37 cellular contexts compared by ENCODE assay signal in the genomic region with DNA sequence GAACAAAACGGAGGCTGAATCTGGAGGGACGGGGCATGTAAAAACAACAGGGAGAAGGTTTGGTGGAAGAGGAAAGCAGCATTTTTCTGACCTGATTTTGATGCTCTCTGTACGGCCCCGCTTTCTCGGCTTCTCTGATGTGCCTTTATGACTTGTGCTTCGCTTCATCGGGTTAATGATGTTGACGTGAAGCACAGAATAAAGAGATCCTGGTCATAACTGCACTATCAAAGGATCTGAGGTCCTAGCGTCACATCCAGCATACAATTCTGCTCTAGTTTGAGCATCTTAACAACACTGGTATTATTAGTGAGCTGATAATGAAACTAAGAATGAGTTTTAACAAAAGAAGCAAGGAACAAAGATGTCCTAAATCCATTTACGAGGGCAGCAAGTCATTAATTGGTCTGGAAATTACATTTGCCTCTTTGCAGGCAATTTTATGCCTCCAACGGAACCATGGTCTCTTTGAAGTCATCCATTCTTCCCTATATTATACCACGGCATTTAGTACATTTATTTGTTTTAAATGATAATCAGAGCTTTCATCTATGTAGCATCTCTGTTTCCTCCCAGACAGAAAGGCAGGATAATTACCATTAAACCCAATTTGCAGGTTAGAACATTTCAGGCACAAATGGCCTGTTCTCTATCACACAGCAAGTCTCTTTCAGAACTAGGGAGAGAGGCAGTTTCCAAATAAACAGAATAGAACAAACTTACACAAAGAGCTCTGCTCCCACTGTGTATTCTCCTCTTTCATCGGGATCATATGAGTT.
"Had no signal": no experiment of that assay in that cellular context is flagged by ENCODE, and none has a peak within 500 bp of the region (broad histone marks: within the 10 kb centered on the region; RNA-seq: fewer than 3 reads in every experiment).

No MANE protein-coding gene starts in this region.

- H3K27me3 ChIP-seq: adrenal gland, ascending aorta, breast epithelium, cardiac muscle cell, colonic mucosa had no signal

- H3K27ac Mint-ChIP-seq: activated CD4-positive, alpha-beta memory T cell treated with anti-CD3 and anti-CD28 coated beads for 36 hours; activated CD4-positive, alpha-beta T cell treated with anti-CD3 and anti-CD28 coated beads for 36 hours; activated CD4-positive, alpha-beta T cell treated with anti-CD3 and anti-CD28 coated beads, Interleukin-2, amount 10 ng/mL, durations not matched to agents 24 days and 14 days; activated CD8-positive, alpha-beta memory T cell treated with anti-CD3 and anti-CD28 coated beads, Interleukin-2, amount 10 ng/mL, durations not matched to agents 7 days and 5 days; activated CD8-positive, alpha-beta T cell treated with anti-CD3 and anti-CD28 coated beads, Interleukin-2, amount 10 ng/mL, durations not matched to agents 7 days and 5 days; activated naive CD4-positive, alpha-beta T cell treated with anti-CD3 and anti-CD28 coated beads for 36 hours; activated naive CD4-positive, alpha-beta T cell treated with anti-CD3 and anti-CD28 coated beads, Interleukin-2, amount 50 U/mL, for 24 hours; activated naive CD8-positive, alpha-beta T cell treated with anti-CD3 and anti-CD28 coated beads for 36 hours; activated naive CD8-positive, alpha-beta T cell treated with anti-CD3 and anti-CD28 coated beads, Interleukin-2, amount 50 U/mL, for 24 hours; activated T-helper 1 cell treated with anti-CD3 and anti-CD28 coated beads, Interleukin-12 subunit alpha, Interleukin-12 subunit beta, Interleukin-2, Interleukin-4 antibody, amounts not matched to agents 30 ng/mL and 10 ng/mL and 1 ng/mL, durations not matched to agents 14 hours and 24 hours and 36 hours; activated T-helper 2 cell treated with anti-CD3 and anti-CD28 coated beads, Interferon-gamma antibody, Interleukin-2, Interleukin-4, amounts not matched to agents 10 μg/mL and 5 μg/mL and 100 μg/mL, durations not matched to agents 14 hours and 24 hours and 36 hours; T-helper 17 cell; T-helper 2 cell treated with Interferon-gamma antibody and Interleukin-4, amounts not matched to agents 5 μg/mL and 100 μg/mL, for 36 hours had no signal

- H3K4me1 ChIP-seq: ascending aorta, breast epithelium, colonic mucosa, esophagus squamous epithelium, gastroesophageal sphincter had no signal

- FAIRE-seq: endometrium, endothelial cell of umbilical vein had no signal

- H3K9me3 Mint-ChIP-seq: activated CD4-positive, alpha-beta memory T cell treated with anti-CD3 and anti-CD28 coated beads for 36 hours; activated CD4-positive, alpha-beta T cell treated with anti-CD3 and anti-CD28 coated beads, Interleukin-2, amount 10 ng/mL, durations not matched to agents 24 days and 14 days; activated naive CD4-positive, alpha-beta T cell treated with anti-CD3 and anti-CD28 coated beads for 36 hours; activated naive CD4-positive, alpha-beta T cell treated with anti-CD3 and anti-CD28 coated beads, Interleukin-2, amount 50 U/mL, for 24 hours; activated naive CD8-positive, alpha-beta T cell treated with anti-CD3 and anti-CD28 coated beads for 36 hours; activated naive CD8-positive, alpha-beta T cell treated with anti-CD3 and anti-CD28 coated beads, Interleukin-2, amount 50 U/mL, for 24 hours; activated T-helper 1 cell treated with anti-CD3 and anti-CD28 coated beads, Interleukin-12 subunit alpha, Interleukin-12 subunit beta, Interleukin-2, Interleukin-4 antibody, amounts not matched to agents 30 ng/mL and 10 ng/mL and 1 ng/mL, durations not matched to agents 14 hours and 24 hours and 36 hours; activated T-helper 2 cell treated with anti-CD3 and anti-CD28 coated beads, Interferon-gamma antibody, Interleukin-2, Interleukin-4, amounts not matched to agents 10 μg/mL and 5 μg/mL and 100 μg/mL, durations not matched to agents 14 hours and 24 hours and 36 hours; T-helper 2 cell treated with Interferon-gamma antibody and Interleukin-4, amounts not matched to agents 5 μg/mL and 100 μg/mL, for 36 hours had no signal

- ATAC-seq: activated CD4-positive, alpha-beta T cell treated with anti-CD3 and anti-CD28 coated beads for 36 hours; activated CD8-positive, alpha-beta memory T cell treated with anti-CD3 and anti-CD28 coated beads, Interleukin-2, amount 10 ng/mL, durations not matched to agents 7 days and 5 days; activated CD8-positive, alpha-beta T cell treated with anti-CD3 and anti-CD28 coated beads, Interleukin-2, amount 10 ng/mL, durations not matched to agents 7 days and 5 days; activated naive CD8-positive, alpha-beta T cell treated with anti-CD3 and anti-CD28 coated beads, Interleukin-2, amount 50 U/mL, for 24 hours; gastroesophageal sphincter; heart right ventricle; T-helper 17 cell had no signal

- H3K27ac ChIP-seq: ascending aorta, breast epithelium, cardiac muscle cell, colonic mucosa, epithelial cell of prostate, esophagus squamous epithelium, gastroesophageal sphincter, heart right ventricle had no signal

- H3K4me3 ChIP-seq: adrenal gland, ascending aorta, breast epithelium, cardiac muscle cell, colonic mucosa, esophagus squamous epithelium, gastroesophageal sphincter, heart right ventricle had no signal

- H3K27me3 Mint-ChIP-seq: activated CD4-positive, alpha-beta T cell treated with anti-CD3 and anti-CD28 coated beads for 36 hours; activated naive CD4-positive, alpha-beta T cell treated with anti-CD3 and anti-CD28 coated beads, Interleukin-2, amount 50 U/mL, for 24 hours; activated naive CD8-positive, alpha-beta T cell treated with anti-CD3 and anti-CD28 coated beads for 36 hours; brain had no signal

- DNase-seq: activated CD4-positive, alpha-beta memory T cell treated with anti-CD3 and anti-CD28 coated beads for 36 hours; activated CD4-positive, alpha-beta T cell treated with anti-CD3 and anti-CD28 coated beads for 36 hours; activated CD4-positive, alpha-beta T cell treated with anti-CD3 and anti-CD28 coated beads, Interleukin-2, amount 10 ng/mL, durations not matched to agents 24 days and 14 days; activated CD4-positive, CD25-positive, alpha-beta regulatory T cell; activated CD4-positive, CD25-positive, alpha-beta regulatory T cell treated with anti-CD3 and anti-CD28 coated beads, Interleukin-2, amount 50 U/mL, for 72 hours; activated CD8-positive, alpha-beta memory T cell treated with anti-CD3 and anti-CD28 coated beads, Interleukin-2, amount 10 ng/mL, durations not matched to agents 7 days and 5 days; activated CD8-positive, alpha-beta memory T cell treated with anti-CD3 and anti-CD28 coated beads, Interleukin-2, amount 50 U/mL, for 4 hours; activated CD8-positive, alpha-beta T cell treated with anti-CD3 and anti-CD28 coated beads, Interleukin-2, amount 10 ng/mL, durations not matched to agents 7 days and 5 days; activated effector memory CD4-positive, alpha-beta T cell treated with anti-CD3 and anti-CD28 coated beads, Interleukin-2, amount 50 U/mL, for 16 hours; activated naive CD4-positive, alpha-beta T cell treated with anti-CD3 and anti-CD28 coated beads for 36 hours; activated naive CD8-positive, alpha-beta T cell treated with anti-CD3 and anti-CD28 coated beads for 36 hours; activated naive CD8-positive, alpha-beta T cell treated with anti-CD3 and anti-CD28 coated beads, Interleukin-2, amount 50 U/mL, for 24 hours; activated T-cell treated with anti-CD3 and anti-CD28 coated beads, Interleukin-2, amount 50 U/mL, for 1 hour; activated T-cell treated with anti-CD3 and anti-CD28 coated beads, Interleukin-2, amount 50 U/mL, for 48 hours; adrenal gland; amygdala; central memory CD4-positive, alpha-beta T cell; cerebellar nuclear complex; colonic mucosa; effector CD8-positive, alpha-beta T cell; esophagus squamous epithelium; foreskin melanocyte; heart right ventricle; T-helper 17 cell; T1000 had no signal

- H3K9me3 ChIP-seq: adrenal gland, ascending aorta, colonic mucosa, esophagus squamous epithelium, gastroesophageal sphincter, heart right ventricle had no signal

- H3K4me3 Mint-ChIP-seq: activated CD4-positive, alpha-beta memory T cell treated with anti-CD3 and anti-CD28 coated beads for 36 hours; activated CD4-positive, alpha-beta T cell treated with anti-CD3 and anti-CD28 coated beads for 36 hours; activated CD4-positive, alpha-beta T cell treated with anti-CD3 and anti-CD28 coated beads, Interleukin-2, amount 10 ng/mL, durations not matched to agents 24 days and 14 days; activated CD8-positive, alpha-beta memory T cell treated with anti-CD3 and anti-CD28 coated beads, Interleukin-2, amount 10 ng/mL, durations not matched to agents 7 days and 5 days; activated CD8-positive, alpha-beta T cell treated with anti-CD3 and anti-CD28 coated beads, Interleukin-2, amount 10 ng/mL, durations not matched to agents 7 days and 5 days; activated naive CD4-positive, alpha-beta T cell treated with anti-CD3 and anti-CD28 coated beads for 36 hours; activated naive CD4-positive, alpha-beta T cell treated with anti-CD3 and anti-CD28 coated beads, Interleukin-2, amount 50 U/mL, for 24 hours; activated naive CD8-positive, alpha-beta T cell treated with anti-CD3 and anti-CD28 coated beads for 36 hours; activated naive CD8-positive, alpha-beta T cell treated with anti-CD3 and anti-CD28 coated beads, Interleukin-2, amount 50 U/mL, for 24 hours; activated T-helper 1 cell treated with anti-CD3 and anti-CD28 coated beads, Interleukin-12 subunit alpha, Interleukin-12 subunit beta, Interleukin-2, Interleukin-4 antibody, amounts not matched to agents 30 ng/mL and 10 ng/mL and 1 ng/mL, durations not matched to agents 14 hours and 24 hours and 36 hours; brain; T-helper 2 cell treated with Interferon-gamma antibody and Interleukin-4, amounts not matched to agents 5 μg/mL and 100 μg/mL, for 36 hours had no signal

- H3K36me3 Mint-ChIP-seq: activated CD4-positive, alpha-beta memory T cell treated with anti-CD3 and anti-CD28 coated beads for 36 hours; activated CD8-positive, alpha-beta memory T cell treated with anti-CD3 and anti-CD28 coated beads, Interleukin-2, amount 10 ng/mL, durations not matched to agents 7 days and 5 days; activated naive CD4-positive, alpha-beta T cell treated with anti-CD3 and anti-CD28 coated beads, Interleukin-2, amount 50 U/mL, for 24 hours; activated naive CD8-positive, alpha-beta T cell treated with anti-CD3 and anti-CD28 coated beads for 36 hours had no signal

- H3K4me1 Mint-ChIP-seq: activated CD4-positive, alpha-beta T cell treated with anti-CD3 and anti-CD28 coated beads for 36 hours; activated CD4-positive, alpha-beta T cell treated with anti-CD3 and anti-CD28 coated beads, Interleukin-2, amount 10 ng/mL, durations not matched to agents 24 days and 14 days; activated CD8-positive, alpha-beta memory T cell treated with anti-CD3 and anti-CD28 coated beads, Interleukin-2, amount 10 ng/mL, durations not matched to agents 7 days and 5 days; activated naive CD4-positive, alpha-beta T cell treated with anti-CD3 and anti-CD28 coated beads, Interleukin-2, amount 50 U/mL, for 24 hours; activated naive CD8-positive, alpha-beta T cell treated with anti-CD3 and anti-CD28 coated beads for 36 hours; activated naive CD8-positive, alpha-beta T cell treated with anti-CD3 and anti-CD28 coated beads, Interleukin-2, amount 50 U/mL, for 24 hours had no signal

- H3K36me3 ChIP-seq: adrenal gland, ascending aorta, breast epithelium, cardiac muscle cell, colonic mucosa, esophagus squamous epithelium, gastroesophageal sphincter, heart right ventricle had no signal
